Comparison of ENCODE assay signal across 22 cellular contexts in genomic region chr3:5758699-5759098, GRCh38.
DNase-seq lines count a peak whose midpoint lies in the region; ATAC-seq, FAIRE-seq and TF ChIP-seq lines count a peak whose summit lies in the region.
"Had no signal": no experiment of that assay in that cellular context is flagged by ENCODE, and none has a peak within 500 bp of the region (broad histone marks: within the 10 kb centered on the region; RNA-seq: fewer than 3 reads in every experiment).

No MANE protein-coding gene starts in this region.

- peak overlapping the region; percentile 25 for H2AFZ ChIP-seq in H9 (ENCODE audit: low read length)
- 0 out of 2 replicates have a peak overlapping the region, but pooled peaks have one; percentile 0 for H2AFZ ChIP-seq in K562 (ENCODE audit: low read depth, low read length)
- H2AFZ ChIP-seq: GM23338 had no signal

- H3K4me2 ChIP-seq in H9 (ENCODE audit: insufficient read depth, insufficient read length, low read length) (no peak overlapping the region), K562 (ENCODE audit: insufficient read depth, low read length) (no peak overlapping the region)
- H3K4me2 ChIP-seq: A549, GM23338 had no signal

- H3K9me1 ChIP-seq in K562 (ENCODE audit: control insufficient read depth, insufficient read depth, low read length), result no peaks in the 10 kb centered on the region

- no peak overlapping the region for H4K91ac ChIP-seq in H9 (ENCODE audit: insufficient read length, low read depth, low read length)

- H2AK5ac ChIP-seq in H9 (ENCODE audit: insufficient read length, low read length), result no peak overlapping the region

- H3K18ac ChIP-seq in H9 (ENCODE audit: insufficient read length, low read depth, low read length), result no peak overlapping the region

- H3K36me3 ChIP-seq in K562 (ENCODE audit: control insufficient read depth, insufficient read depth, low read length), result no peaks in the 10 kb centered on the region

- H3K23ac ChIP-seq in H9 (ENCODE audit: insufficient read length, low read depth, low read length), result no peak overlapping the region

- H2BK12ac ChIP-seq in H9 (ENCODE audit: insufficient read length, low read depth, low read length), result no peak overlapping the region

- no peaks in the 10 kb centered on the region for H3K79me2 ChIP-seq in H9 (ENCODE audit: insufficient read depth, low read length)
- no peaks in the 10 kb centered on the region for H3K79me2 ChIP-seq in K562 (ENCODE audit: control insufficient read depth, insufficient read depth, low read length)

- no peaks in the 10 kb centered on the region for H3K9me3 ChIP-seq in H9 (ENCODE audit: control insufficient read depth, low read depth, low read length)
- no peaks in the 10 kb centered on the region for H3K9me3 ChIP-seq in K562 (replicated peaks; ENCODE audit: control insufficient read depth, insufficient read depth, low read depth, low read length)
- H3K9me3 ChIP-seq: A549, Caco-2 had no signal

- no peak for TF ChIP-seq CTCF in H9 (conservative IDR thresholded peaks at IDR 0.05)
- TF ChIP-seq CTCF in K562 (IDR thresholded peaks at IDR 0.05 in 2 of 3, conservative IDR thresholded peaks at IDR 0.05 in 1 of 3; ENCODE audit: insufficient read depth in 2 of 3, low read depth in 1 of 3, low read length in 3 of 3), result no peak

- no peak overlapping the region for H3K4me3 ChIP-seq in K562
- H3K4me3 ChIP-seq: A549, GM23338 had no signal

- H3T11ph ChIP-seq in H9 (ENCODE audit: low read length), result no peak overlapping the region

- H4K8ac ChIP-seq in H9 (replicated peaks; ENCODE audit: insufficient read length, low read depth, low read length), result no peak overlapping the region

- no peak overlapping the region for H2BK120ac ChIP-seq in H9 (ENCODE audit: low read depth, low read length, poor library complexity, severe bottlenecking)

- FAIRE-seq in K562 (lab: Jason Lieb, UNC), result no peak
- FAIRE-seq: A549, GM12891, GM18507, H54 had no signal

- H2BK15ac ChIP-seq in H9 (ENCODE audit: low read depth, low read length), result no peak overlapping the region

- POLR2A ChIA-PET in K562 (lab: Yijun Ruan, JAX), result interaction anchor here (1.2 to 1.5 kb wide), 2 partner anchors 15 to 330 kb away, joined by 3 to 4 read pairs; no protein-coding TSS in a partner anchor

- no peak overlapping the region for H2BK5ac ChIP-seq in H9 (ENCODE audit: insufficient read length, low read length)

- no peaks in the 10 kb centered on the region for H3K4me1 ChIP-seq in H9 (ENCODE audit: insufficient read depth, low read length)
- peaks cover 0 to 22% of the 10 kb centered on the region in 2 experiments; a peak in 3 of 5 replicates for H3K4me1 ChIP-seq in K562 (replicated peaks in 1 of 2; ENCODE audit: control insufficient read depth in 2 of 2, insufficient read depth in 2 of 2, low read length in 2 of 2)
- H3K4me1 ChIP-seq: A549, Caco-2 had no signal

- no peaks in the 10 kb centered on the region for H4K20me1 ChIP-seq in H9 (ENCODE audit: control insufficient read depth, insufficient read depth, insufficient read length)
- no peaks in the 10 kb centered on the region for H4K20me1 ChIP-seq in K562 (replicated peaks; ENCODE audit: control insufficient read depth, insufficient read depth, low read length)

- no peaks in the 10 kb centered on the region for H3K23me2 ChIP-seq in H9 (ENCODE audit: insufficient read length, low read depth, low read length, poor library complexity, severe bottlenecking)

- H2BK20ac ChIP-seq in H9 (ENCODE audit: low read depth, low read length, poor library complexity, severe bottlenecking), result no peak overlapping the region

- no peaks in the 10 kb centered on the region for H3K4me1 Mint-ChIP-seq in H9
- H3K4me1 Mint-ChIP-seq: CD4-positive, CD25-positive, alpha-beta regulatory T cell; GM23338 had no signal

- H3K14ac ChIP-seq in H9 (ENCODE audit: insufficient read depth, low read length), result no peak overlapping the region

- ATAC-seq in K562, result no peak
- no peak for ATAC-seq in HG02678 (IDR thresholded peaks at IDR 0.05; ENCODE audit: unreplicated experiment)
- ATAC-seq: A549; CD8-positive, alpha-beta T cell; GM23338 had no signal

- no peak for TF ChIP-seq POLR2A in K562 (conservative IDR thresholded peaks at IDR 0.05)

- H4K5ac ChIP-seq in H9 (ENCODE audit: insufficient read length, low read depth, low read length), result no peak overlapping the region

- no peak overlapping the region for H3K4me3 Mint-ChIP-seq in H9
- H3K4me3 Mint-ChIP-seq: CD4-positive, CD25-positive, alpha-beta regulatory T cell; CD8-positive, alpha-beta T cell; GM23338 had no signal

- CTCF ChIA-PET in K562 (lab: Yijun Ruan, JAX; ENCODE audit: low intra/inter-chr PET ratio), result no interaction called here

- in situ Hi-C loops in K562 (cut with MboI), result no loop called here

- H3K9ac ChIP-seq in H9 (ENCODE audit: extremely low read depth, insufficient read length, low read length), result no peak overlapping the region
- no peak overlapping the region for H3K9ac ChIP-seq in K562 (ENCODE audit: insufficient read depth in 1 of 2, low read depth in 2 of 2, low read length in 2 of 2)

- no TSS peak for BruUV-seq in K562 (replicated peaks; lab: Mats Ljungman, UMichigan)

- H3K56ac ChIP-seq in H9 (ENCODE audit: insufficient read length, low read depth, low read length), result no peak overlapping the region

- H3K27me3 ChIP-seq in H9 (ENCODE audit: insufficient read depth, low read length), result no peaks in the 10 kb centered on the region
- H3K27me3 ChIP-seq in K562 (ENCODE audit: control insufficient read depth in 2 of 2, insufficient read depth in 2 of 2, low read length in 2 of 2), result no peaks in the 10 kb centered on the region

- H3K27me3 Mint-ChIP-seq in H9 (ENCODE audit: low read depth), result no peaks in the 10 kb centered on the region; the same call in 1 of the 2 replicates
- H3K27me3 Mint-ChIP-seq: CD4-positive, CD25-positive, alpha-beta regulatory T cell had no signal

- no peak for TF ChIP-seq RAD21 in K562 (CRISPR knock-in tag; conservative IDR thresholded peaks at IDR 0.05 in 1 of 2, IDR thresholded peaks at IDR 0.05 in 1 of 2)

- WGBS in H9 (ENCODE audit: extremely low coverage, insufficient read length, low lambda C conversion rate), result no CpG with 5 or more reads among the region's 6 CpGs
- 40% methylated on average over 6 of the region's 6 CpGs for WGBS in K562 (ENCODE audit: insufficient coverage, low coverage, missing lambda C conversion rate)

- H3K9me3 Mint-ChIP-seq in H9, result no peaks in the 10 kb centered on the region
- H3K9me3 Mint-ChIP-seq: CD8-positive, alpha-beta T cell had no signal

- H3K79me1 ChIP-seq in H9 (ENCODE audit: insufficient read depth, low read depth, low read length, poor library complexity, severe bottlenecking), result no peaks in the 10 kb centered on the region

- H3K27ac Mint-ChIP-seq in H9, result peak overlapping the region in 1 of 3 experiments; percentile 57; a peak in 1 of 7 replicates
- H3K27ac Mint-ChIP-seq: CD4-positive, CD25-positive, alpha-beta regulatory T cell; CD8-positive, alpha-beta T cell; GM23338 had no signal

- no peaks in the 10 kb centered on the region for H3K36me3 Mint-ChIP-seq in H9 (ENCODE audit: insufficient read depth in 1 of 3, low read depth in 3 of 3)
- H3K36me3 Mint-ChIP-seq: CD4-positive, CD25-positive, alpha-beta regulatory T cell; CD8-positive, alpha-beta T cell had no signal

- intact Hi-C loops in K562 (cut with micrococcal nuclease), result no loop called here

- no peak overlapping the region for H3K27ac ChIP-seq in H9 (ENCODE audit: insufficient read length, low read depth, low read length)
- no peak overlapping the region for H3K27ac ChIP-seq in K562 (ENCODE audit: extremely low read depth, low read depth, low read length)
- H3K27ac ChIP-seq: A549, C4-2B had no signal

- H3K4ac ChIP-seq in H9 (ENCODE audit: low read depth, low read length), result no peak overlapping the region

- TF ChIP-seq EP300 in K562 (IDR thresholded peaks at IDR 0.05; ENCODE audit: low read length), result no peak

- DNase-seq in H9, result no peak
- no peak for DNase-seq in K562 (ENCODE audit: extremely low read depth in 1 of 4, low spot score in 3 of 4)
- DNase-seq in inferior parietal cortex (ENCODE audit: extremely low spot score), result peak; percentile 51
- peak; percentile 55 for DNase-seq in superior temporal gyrus (ENCODE audit: extremely low spot score)
- no peak for DNase-seq in AG08396 (ENCODE audit: low spot score)
- DNase-seq in SW 1271 (lab: John Stamatoyannopoulos, UW), result no peak
- DNase-seq: 8988T; ACHN; Caco-2; CD4-positive, CD25-positive, alpha-beta regulatory T cell; CD8-positive, alpha-beta T cell; DMS153; DND-41; GDM1; HCEC 1CT had no signal

TF ChIP-seq in K562, 482 proteins besides CTCF, POLR2A, EP300 and RAD21 (continues in another document):
- no peak for TF ChIP-seq PTRF (tag; IDR thresholded peaks at IDR 0.05)
- no peak for TF ChIP-seq ZNF23 (CRISPR knock-in tag; IDR thresholded peaks at IDR 0.05)
- TF ChIP-seq PCBP2 (IDR thresholded peaks at IDR 0.05; ENCODE audit: low read depth, low read length, poor library complexity, severe bottlenecking), result no peak
- TF ChIP-seq RFX7 (CRISPR knock-in tag; IDR thresholded peaks at IDR 0.05), result no peak
- TF ChIP-seq KAT8 (IDR thresholded peaks at IDR 0.05; ENCODE audit: low read depth), result no peak
- no peak for TF ChIP-seq BRD9 (IDR thresholded peaks at IDR 0.05; ENCODE audit: low read depth, partially characterized antibody)
- TF ChIP-seq HINFP (tag; conservative IDR thresholded peaks at IDR 0.05; ENCODE audit: low read depth), result no peak
- TF ChIP-seq ZSCAN32 (CRISPR knock-in tag; IDR thresholded peaks at IDR 0.05), result no peak
- TF ChIP-seq CAMTA2 (CRISPR knock-in tag; conservative IDR thresholded peaks at IDR 0.05), result no peak
- TF ChIP-seq ZNF121 (CRISPR knock-in tag; conservative IDR thresholded peaks at IDR 0.05), result no peak
- no peak for TF ChIP-seq ZNF347 (CRISPR knock-in tag; IDR thresholded peaks at IDR 0.05; ENCODE audit: low read depth)
- TF ChIP-seq SETDB1 (IDR thresholded peaks at IDR 0.05; ENCODE audit: low read length), result no peak

Comparison
In these comparisons a context has a peak if more than half of its experiments do, and no peak if none do; other contexts are left out.
1. DNase-seq: peak in inferior parietal cortex (single experiment) and superior temporal gyrus (single experiment); none in H9 (single experiment), K562 (0 of 4), AG08396 (single experiment) and SW 1271 (0 of 2).